22 cellular contexts compared by ENCODE assay signal in genomic region chr10:24973163-24973562, GRCh38. TPM values are rescaled to one million over a fixed set of nuclear protein-coding genes. Genes with fewer than 3 reads are reported as not detected.
"Had no signal": no experiment of that assay in that cellular context is flagged by ENCODE, and none has a peak within 500 bp of the region (broad histone marks: within the 10 kb centered on the region; RNA-seq: fewer than 3 reads in every experiment).

No MANE protein-coding gene starts in this region.

- H3K27ac ChIP-seq: adrenal gland, PC-9, VCaP had no signal

- ATAC-seq: activated CD8-positive, alpha-beta T cell treated with anti-CD3 and anti-CD28 coated beads, Interleukin-2, amount 10 ng/mL, durations not matched to agents 7 days and 5 days had no signal

- DNase-seq: activated CD4-positive, CD25-positive, alpha-beta regulatory T cell; activated CD8-positive, alpha-beta memory T cell treated with anti-CD3 and anti-CD28 coated beads, Interleukin-2, amount 50 U/mL, for 48 hours; activated CD8-positive, alpha-beta T cell treated with anti-CD3 and anti-CD28 coated beads, Interleukin-2, amount 10 ng/mL, durations not matched to agents 7 days and 5 days; activated naive CD4-positive, alpha-beta T cell treated with anti-CD3 and anti-CD28 coated beads, Interleukin-2, amount 50 U/mL, for 16 hours; activated naive CD8-positive, alpha-beta T cell treated with anti-CD3 and anti-CD28 coated beads, Interleukin-2, amount 10 ng/mL, durations not matched to agents 7 days and 5 days; activated T-cell treated with anti-CD3 and anti-CD28 coated beads, Interleukin-2, amount 50 U/mL, for 1 hour; adrenal gland; anterior cingulate cortex; central memory CD4-positive, alpha-beta T cell; KBM-7; NCI-H1092; NCI-H1417; NCI-H2029; NCI-H2107; NCI-H510A treated with DMSO at 0.1 percent for 48 hours; PC-9; SHP77 treated with DMSO at 0.1 percent for 48 hours; T-helper 1 cell had no signal

- H3K36me3 ChIP-seq: adrenal gland had no signal

- H3K9me3 Mint-ChIP-seq: activated naive CD8-positive, alpha-beta T cell treated with anti-CD3 and anti-CD28 coated beads, Interleukin-2, amount 10 ng/mL, durations not matched to agents 7 days and 5 days had no signal

- H3K27me3 Mint-ChIP-seq: activated naive CD8-positive, alpha-beta T cell treated with anti-CD3 and anti-CD28 coated beads, Interleukin-2, amount 10 ng/mL, durations not matched to agents 7 days and 5 days had no signal

- H3K4me2 ChIP-seq: PC-9 had no signal

- H3K27me3 ChIP-seq: adrenal gland had no signal

- H2AFZ ChIP-seq: PC-9 had no signal

- H3K9me3 ChIP-seq: adrenal gland had no signal

- H3K4me1 Mint-ChIP-seq: activated naive CD8-positive, alpha-beta T cell treated with anti-CD3 and anti-CD28 coated beads, Interleukin-2, amount 10 ng/mL, durations not matched to agents 7 days and 5 days had no signal

- H3K4me3 Mint-ChIP-seq: activated CD8-positive, alpha-beta T cell treated with anti-CD3 and anti-CD28 coated beads, Interleukin-2, amount 10 ng/mL, durations not matched to agents 7 days and 5 days; activated naive CD8-positive, alpha-beta T cell treated with anti-CD3 and anti-CD28 coated beads, Interleukin-2, amount 10 ng/mL, durations not matched to agents 7 days and 5 days had no signal

- H3K27ac Mint-ChIP-seq: activated CD8-positive, alpha-beta T cell treated with anti-CD3 and anti-CD28 coated beads, Interleukin-2, amount 10 ng/mL, durations not matched to agents 7 days and 5 days; activated naive CD8-positive, alpha-beta T cell treated with anti-CD3 and anti-CD28 coated beads, Interleukin-2, amount 10 ng/mL, durations not matched to agents 7 days and 5 days had no signal

- H3K4me3 ChIP-seq: adrenal gland, PC-9 had no signal

RNA-seq across cellular contexts. Expression of gene ENKUR, which starts 42.8 kb away (rescaled TPM):
- total RNA-seq: activated CD8-positive, alpha-beta T cell treated with anti-CD3 and anti-CD28 coated beads, Interleukin-2, amount 10 ng/mL, durations not matched to agents 7 days and 5 days; activated naive CD8-positive, alpha-beta T cell treated with anti-CD3 and anti-CD28 coated beads, Interleukin-2, amount 10 ng/mL, durations not matched to agents 7 days and 5 days; LHCN-M2; M059J; T-helper 2 cell treated with Interferon-gamma antibody and Interleukin-4, amounts not matched to agents 100 ng/mL and 5 ng/mL, for 36 hours had no signal
